8 cellular contexts compared by ENCODE assay signal in the genomic region with DNA sequence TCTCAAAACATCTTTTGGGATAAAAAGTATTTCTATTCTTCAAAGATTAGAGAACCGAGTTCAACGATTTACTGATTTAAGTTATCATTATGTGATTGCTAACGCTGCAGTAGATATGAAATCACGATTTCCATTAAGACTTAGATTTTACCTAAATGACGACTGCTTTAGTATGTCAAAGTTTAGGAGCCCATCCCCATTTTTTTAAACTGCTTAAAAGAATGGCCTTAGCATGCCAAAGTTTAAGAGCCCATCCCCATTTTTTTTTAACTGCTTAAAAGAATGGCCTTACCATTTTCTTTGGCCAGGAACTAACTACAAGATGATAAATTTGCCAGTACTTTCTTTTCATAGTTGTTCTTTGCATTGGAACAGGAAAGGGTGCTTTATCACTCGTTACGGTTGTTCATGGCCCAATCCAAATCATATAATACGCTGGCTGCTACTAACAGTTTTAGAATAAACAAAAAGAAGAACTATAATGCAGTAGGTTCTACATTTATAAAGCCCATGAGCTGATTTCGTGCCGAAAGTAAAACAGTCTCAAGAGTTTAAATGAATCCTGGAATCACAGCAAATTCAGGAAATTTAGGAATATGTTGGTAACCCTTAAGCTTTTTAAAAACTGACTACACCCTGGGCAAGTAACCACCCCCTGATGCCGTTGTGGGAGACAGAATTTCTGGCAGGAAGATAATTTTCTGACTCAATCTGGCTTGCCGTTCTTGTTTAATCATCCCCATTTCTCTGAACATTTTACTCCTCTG. TPM values are rescaled to one million over a fixed set of nuclear protein-coding genes. Genes with fewer than 3 reads are reported as not detected.
DNase-seq lines count a peak whose midpoint lies in the region; ATAC-seq and TF ChIP-seq lines count a peak whose summit lies in the region.

No MANE protein-coding gene starts in this region.

- H3K9me3 Mint-ChIP-seq in CD4-positive, alpha-beta T cell: no peaks in the 10 kb centered on the region

- peaks cover 29% of the 10 kb centered on the region for H3K4me1 Mint-ChIP-seq in CD4-positive, alpha-beta T cell (ENCODE audit: low read depth)

- peaks cover 4 to 20% of the 10 kb centered on the region in 2 donors for H3K4me1 ChIP-seq in adrenal gland (replicated peaks in 1 of 2)
- peaks cover 6 to 9% of the 10 kb centered on the region in 2 donors for H3K4me1 ChIP-seq in thoracic aorta (ENCODE audit: control insufficient read depth in 1 of 2, low read depth in 2 of 2)

- H3K4me3 Mint-ChIP-seq in CD4-positive, alpha-beta T cell: peak overlapping the region; percentile 100

- H3K27me3 Mint-ChIP-seq in CD4-positive, alpha-beta T cell: no peaks in the 10 kb centered on the region

- no peaks in the 10 kb centered on the region for H3K36me3 ChIP-seq in adrenal gland (replicated peaks in 1 of 2)
- H3K36me3 ChIP-seq in kidney epithelial cell (ENCODE audit: control insufficient read depth, insufficient read depth, low read length): peaks cover 4% of the 10 kb centered on the region
- no peaks in the 10 kb centered on the region for H3K36me3 ChIP-seq in thoracic aorta

- H3K27ac Mint-ChIP-seq in CD4-positive, alpha-beta T cell: peak overlapping the region; percentile 94

- POLR2A ChIA-PET in CD4-positive, alpha-beta T cell (lab: Charles Lee): interaction anchor here (0.7 to 4.9 kb wide), 16 partner anchors 10 to 594 kb away, joined by 3 to 98 read pairs (median 13); partner anchors contain the start of genes EIF2A, ERICH6, PFN2 and SERP1

- CTCF ChIA-PET in CD4-positive, alpha-beta T cell (lab: Charles Lee): interaction anchor here (0.9 to 1.5 kb wide), 3 partner anchors 23 to 138 kb away, joined by 3 to 4 read pairs (median 4); no protein-coding TSS in a partner anchor

- no peaks in the 10 kb centered on the region for H3K27me3 ChIP-seq in CD4-positive, alpha-beta T cell (ENCODE audit: control insufficient read depth, insufficient read depth, low read length)
- H3K27me3 ChIP-seq in adrenal gland (no peaks in the 10 kb centered on the region), kidney epithelial cell (ENCODE audit: control insufficient read depth, insufficient read depth, low read length) (no peaks in the 10 kb centered on the region), thoracic aorta (replicated peaks; ENCODE audit: insufficient read depth) (no peaks in the 10 kb centered on the region)

- no peak for TF ChIP-seq CTCF in CD4-positive, alpha-beta T cell (IDR thresholded peaks at IDR 0.05)
- TF ChIP-seq CTCF in adrenal gland (IDR thresholded peaks at IDR 0.05) (no peak), kidney epithelial cell (IDR thresholded peaks at IDR 0.05; ENCODE audit: insufficient read depth, low read length, poor library complexity, severe bottlenecking) (no peak), thoracic aorta (IDR thresholded peaks at IDR 0.05) (no peak)

- DNase-seq in CD4-positive, alpha-beta T cell: peak in 1 of 10 experiments; percentile 4
- DNase-seq in Jurkat, Clone E6-1 (ENCODE audit: low read depth, low spot score): no peak
- DNase-seq in adrenal gland: peak in 2 of 7 donors; percentile 36 to 46
- no peak for DNase-seq in kidney epithelial cell (ENCODE audit: low read depth)
- DNase-seq in thoracic aorta (ENCODE audit: low spot score): peak; percentile 18
- DNase-seq in posterior vena cava (ENCODE audit: low spot score): no peak
- DNase-seq in SKM-1 treated with dmso at 0.1 percent for 144 hours (lab: John Stamatoyannopoulos, UW; ENCODE audit: unreplicated experiment): no peak

- no peak for ATAC-seq in CD4-positive, alpha-beta T cell (ENCODE audit: poor library complexity)
- peak; percentile 1 for ATAC-seq in thoracic aorta (ENCODE audit: insufficient number of reproducible peaks, low FRiP score, low read depth)
- ATAC-seq in GM19455 (IDR thresholded peaks at IDR 0.05; ENCODE audit: unreplicated experiment): no peak

- H3K36me3 Mint-ChIP-seq in CD4-positive, alpha-beta T cell (ENCODE audit: low read depth): peaks cover 25% of the 10 kb centered on the region

- peak overlapping the region; percentile 61 for H3K4me3 ChIP-seq in Jurkat, Clone E6-1 (ENCODE audit: low read length)
- H3K4me3 ChIP-seq in adrenal gland (peak overlapping the region in 3 of 4 donors; percentile 29 to 84 (median 67)), kidney epithelial cell (ENCODE audit: low read depth, low read length) (peak overlapping the region; percentile 48), thoracic aorta (peak overlapping the region; percentile 85)

- no peaks in the 10 kb centered on the region for H3K9me3 ChIP-seq in CD4-positive, alpha-beta T cell (ENCODE audit: control insufficient read depth, low read length)
- H3K9me3 ChIP-seq in adrenal gland (replicated peaks in 1 of 3): no peaks in the 10 kb centered on the region
- no peaks in the 10 kb centered on the region for H3K9me3 ChIP-seq in thoracic aorta

- intact Hi-C loops in CD4-positive, alpha-beta T cell (cut with DNase I, micrococcal nuclease): loop anchor here (5.0 to 10.0 kb wide), 5 partner anchors 195 to 592 kb away; partner anchors contain the start of genes ERICH6 (in 1 of the 2), PFN2 (in 1 of the 2), RNF13 (in 1 of the 2) and SELENOT (in 1 of the 2)
- intact Hi-C loops in adrenal gland (cut with DNase I) (no loop called here), posterior vena cava (cut with DNase I) (no loop called here)

- WGBS in adrenal gland, 4 donors: 24 to 28% (median 26%) methylated on average over 12 of the region's 12 CpGs

- peak overlapping the region; percentile 98 for H3K27ac ChIP-seq in CD4-positive, alpha-beta T cell (ENCODE audit: low read depth, low read length)
- H3K27ac ChIP-seq in adrenal gland (peak overlapping the region; percentile 98 to 100 (median 99)), thoracic aorta (peak overlapping the region; percentile 97 to 98)

- TF ChIP-seq POLR2A in adrenal gland (IDR thresholded peaks at IDR 0.05): no peak

RNA-seq across cellular contexts. Expression of gene TSC22D2, which starts 0.9 kb away (rescaled TPM):
- total RNA-seq in CD4-positive, alpha-beta T cell: 10 to 100 TPM; 47.3 to 49.3 TPM
- polyA plus RNA-seq in Jurkat, Clone E6-1 (2012; ENCODE audit: insufficient read depth, insufficient read length): 5.8 TPM
- total RNA-seq in adrenal gland (10 to 100 TPM in 7 of 8 donors, 1 to 10 TPM in 1; 8.3 to 22.6 (median 19.1) TPM), kidney epithelial cell (13.3 and 16.8 TPM in 2 replicates), thoracic aorta (10 to 100 TPM; 22.2 to 35.8 TPM), posterior vena cava (10 to 100 TPM; 41.8 to 68.1 TPM)
- polyA plus RNA-seq in adrenal gland: 10 to 100 TPM; 11.9 to 16.7 (median 15.8) TPM

Comparison
In these comparisons a context has a peak if more than half of its experiments do, and no peak if none do; other contexts are left out.
1. intact Hi-C loops: an anchor here in CD4-positive, alpha-beta T cell (5.0 to 10.0 kb wide); none called in adrenal gland and posterior vena cava.